Comparison of ENCODE assay signal across 1 cellular context in the genomic region with DNA sequence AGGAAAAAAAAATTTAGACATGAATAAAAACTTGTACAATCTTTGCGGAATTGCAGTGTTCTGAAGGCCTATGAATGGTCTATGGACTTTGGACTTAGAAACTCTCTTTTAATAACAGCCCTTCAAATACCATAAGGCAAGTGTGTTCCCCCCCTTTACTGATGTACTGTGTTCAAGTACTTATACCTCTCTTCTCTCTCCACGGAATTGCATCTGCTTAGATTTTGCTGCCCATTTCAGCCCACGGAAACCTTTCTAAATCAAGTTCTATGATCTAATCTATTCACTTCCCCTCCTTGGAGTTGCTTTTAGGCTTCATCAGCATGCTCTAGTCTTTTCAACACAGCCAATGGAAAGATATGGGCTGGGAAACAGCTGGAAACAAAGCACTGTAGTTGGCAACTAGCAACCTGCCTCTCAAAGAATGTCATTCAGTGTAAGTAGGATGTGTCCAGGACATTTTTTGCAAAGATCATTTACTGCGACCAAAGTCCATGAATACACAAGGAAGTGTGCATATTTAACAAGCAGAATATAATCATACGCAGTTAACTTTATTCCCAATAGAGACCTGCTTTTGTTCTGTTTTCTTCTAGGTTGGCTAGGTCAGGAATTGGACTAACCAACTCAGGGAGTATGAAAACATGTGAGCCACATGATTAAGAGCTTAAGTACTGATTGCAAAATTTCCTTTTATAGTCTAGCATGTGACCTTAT.
TF ChIP-seq lines count a peak whose summit lies in the region.

No MANE protein-coding gene starts in this region.

TF ChIP-seq in liver, 16 proteins besides CTCF, POLR2A, EP300 and RAD21 (continued from another document):
- peak; percentile 43 for TF ChIP-seq MAX (IDR thresholded peaks at IDR 0.05)
- no peak for TF ChIP-seq RXRA (IDR thresholded peaks at IDR 0.05)
